Comparison of ENCODE assay signal across 24 cellular contexts in the genomic region with DNA sequence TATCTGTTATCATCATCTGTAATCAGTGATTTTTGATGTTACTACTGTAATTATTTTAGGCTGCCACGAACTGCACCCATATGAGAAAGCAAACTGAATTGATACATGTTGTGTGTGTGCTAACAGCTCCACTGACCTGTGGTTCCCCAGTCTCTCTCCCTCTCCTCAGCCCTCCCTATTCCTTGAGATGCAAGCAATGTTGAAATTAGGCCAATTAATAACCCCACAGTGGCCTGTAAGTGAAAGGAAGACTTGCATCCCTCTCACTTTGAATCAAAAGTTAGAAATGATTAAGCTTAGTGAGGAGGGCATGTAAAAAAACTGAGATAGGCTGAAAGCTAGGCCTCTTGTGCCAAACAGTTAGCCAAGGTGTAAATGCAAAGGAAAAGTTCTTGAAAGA. TPM values are rescaled to one million over a fixed set of nuclear protein-coding genes. Genes with fewer than 3 reads are reported as not detected.
"Had no signal": no experiment of that assay in that cellular context is flagged by ENCODE, and none has a peak within 500 bp of the region (broad histone marks: within the 10 kb centered on the region; RNA-seq: fewer than 3 reads in every experiment).

No MANE protein-coding gene starts in this region.

- H3K4me3 Mint-ChIP-seq: T-cell had no signal

- FAIRE-seq: HepG2, RCC 7860 had no signal

- H3K27ac Mint-ChIP-seq: T-cell had no signal

- H3K9me3 ChIP-seq: MG63, SK-N-SH had no signal

- DNase-seq: IMR-90, Karpas-422, KG1, MG63, NCI-H1092, NCI-H1105 treated with DMSO at 0.1 percent for 48 hours, NCI-H1417 treated with DMSO at 0.1 percent for 48 hours, NCI-H146, NCI-H1694 treated with DMSO at 0.1 percent for 48 hours, NCI-H1930, NCI-H2081, NCI-H2107, NCI-H2227 treated with DMSO at 0.1 percent for 48 hours, NCI-H524 treated with DMSO at 0.1 percent for 48 hours, NCI-H69, NCI-H774, Right ventricle myocardium superior, RPMI8226, SK-N-SH, SW 1271, T-cell had no signal

- H3K27me3 Mint-ChIP-seq: T-cell had no signal

- ATAC-seq: HepG2, T-cell had no signal

- H3K4me2 ChIP-seq: SK-N-SH had no signal

- H3K36me3 ChIP-seq: MG63 had no signal

- H3K4me3 ChIP-seq: MG63 had no signal

- H3K27me3 ChIP-seq: MG63 had no signal

- H3K4me1 Mint-ChIP-seq: T-cell had no signal

- H3K9ac ChIP-seq: SK-N-SH had no signal

RNA-seq across cellular contexts. Expression of a gene that starts 59.0 kb away (rescaled TPM):
- total RNA-seq: HT1080 had no signal
- polyA plus RNA-seq: IMR-90 had no signal
